ENCODE assay signal across 2 cellular contexts in the genomic region with DNA sequence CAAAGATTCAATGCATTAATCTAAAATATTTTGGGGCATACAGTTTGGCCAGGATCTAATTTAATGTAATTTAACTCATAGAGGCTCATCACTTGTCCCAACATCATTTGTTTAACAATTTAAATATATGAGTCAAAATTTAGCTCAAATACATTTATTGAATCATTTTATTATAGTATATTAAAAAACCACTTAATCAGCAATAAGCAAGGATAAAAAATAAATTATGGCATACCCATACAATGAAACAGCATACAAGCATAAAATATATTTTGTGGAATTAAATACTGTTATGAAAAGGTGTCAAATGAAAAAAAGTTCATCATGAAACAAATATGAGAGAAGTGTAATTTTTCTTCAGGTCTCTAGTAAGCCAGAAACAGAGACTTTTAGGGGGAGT.
TF ChIP-seq lines count a peak whose summit lies in the region.

No MANE protein-coding gene starts in this region.

TF ChIP-seq in A549, 52 proteins besides CTCF, POLR2A, EP300 and RAD21:
- TF ChIP-seq BHLHE40 (IDR thresholded peaks at IDR 0.05; ENCODE audit: low read depth, low read length) (no peak), MAFK (IDR thresholded peaks at IDR 0.05; ENCODE audit: partially characterized antibody) (peak; percentile 64)

TF ChIP-seq in K562, 482 proteins besides CTCF, POLR2A, EP300 and RAD21:
- TF ChIP-seq SMAD2 (IDR thresholded peaks at IDR 0.05; ENCODE audit: low read depth, low read length) = no peak
- TF ChIP-seq NFIC (IDR thresholded peaks at IDR 0.05) = no peak
- peak; percentile 42; the same call in 1 of the 2 replicates for TF ChIP-seq MAFF (IDR thresholded peaks at IDR 0.05; ENCODE audit: low read length)
- TF ChIP-seq C11orf30 (IDR thresholded peaks at IDR 0.05; ENCODE audit: low read depth) = peak; percentile 75
- TF ChIP-seq ZFP36 (IDR thresholded peaks at IDR 0.05; ENCODE audit: low read depth, low read length, partially characterized antibody) = no peak
- no peak for TF ChIP-seq RERE (CRISPR knock-in tag; IDR thresholded peaks at IDR 0.05; ENCODE audit: borderline replicate concordance)
- TF ChIP-seq, protein P1, sequence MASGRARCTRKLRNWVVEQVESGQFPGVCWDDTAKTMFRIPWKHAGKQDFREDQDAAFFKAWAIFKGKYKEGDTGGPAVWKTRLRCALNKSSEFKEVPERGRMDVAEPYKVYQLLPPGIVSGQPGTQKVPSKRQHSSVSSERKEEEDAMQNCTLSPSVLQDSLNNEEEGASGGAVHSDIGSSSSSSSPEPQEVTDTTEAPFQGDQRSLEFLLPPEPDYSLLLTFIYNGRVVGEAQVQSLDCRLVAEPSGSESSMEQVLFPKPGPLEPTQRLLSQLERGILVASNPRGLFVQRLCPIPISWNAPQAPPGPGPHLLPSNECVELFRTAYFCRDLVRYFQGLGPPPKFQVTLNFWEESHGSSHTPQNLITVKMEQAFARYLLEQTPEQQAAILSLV (tag; IDR thresholded peaks at IDR 0.05) = no peak
- TF ChIP-seq ELK1 (CRISPR knock-in tag; IDR thresholded peaks at IDR 0.05) = no peak
- peak; percentile 86 for TF ChIP-seq ZNF316 (IDR thresholded peaks at IDR 0.05)
- peak; percentile 52; the same call in 1 of the 2 replicates for TF ChIP-seq MAFG (tag; conservative IDR thresholded peaks at IDR 0.05)
- no peak for TF ChIP-seq FOXK1 (CRISPR knock-in tag; IDR thresholded peaks at IDR 0.05; ENCODE audit: borderline replicate concordance)
- no peak; the same call in 1 of the 2 replicates for TF ChIP-seq MAFK (IDR thresholded peaks at IDR 0.05; ENCODE audit: low read length)
- no peak for TF ChIP-seq SREBF1 (IDR thresholded peaks at IDR 0.05; ENCODE audit: borderline replicate concordance, low read depth, low read length)
